In the genomic region with DNA sequence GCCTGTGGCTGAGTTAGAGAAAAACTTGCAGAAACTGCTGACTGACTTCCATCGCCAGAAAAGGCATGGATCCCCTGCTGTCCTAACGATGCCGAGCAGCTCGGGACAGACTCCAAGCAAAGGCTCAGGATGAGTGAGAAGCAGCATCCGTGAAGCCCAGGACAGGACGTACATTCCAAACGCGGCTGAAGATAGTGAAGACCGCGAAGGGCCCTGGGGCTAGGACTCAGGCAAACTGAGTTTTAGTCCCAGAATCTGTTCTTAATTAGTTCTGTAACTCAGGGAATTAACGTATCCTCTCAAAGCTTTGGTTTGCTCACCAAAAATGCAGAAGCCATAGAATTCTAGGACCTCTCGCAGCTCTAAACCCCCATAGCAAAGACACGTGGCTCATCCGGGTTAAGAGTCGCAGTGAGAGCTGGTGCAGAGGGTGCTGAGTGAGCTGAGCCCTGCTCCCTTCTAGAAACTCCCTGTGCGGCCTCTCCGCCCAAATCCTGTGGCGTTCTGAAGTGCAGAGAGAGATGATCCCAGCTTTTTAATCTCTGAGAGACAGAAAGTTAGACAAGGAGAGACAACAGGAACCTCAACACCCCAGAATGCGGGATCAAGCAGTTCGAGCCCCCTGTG, we compare ENCODE assay signal across 16 cellular contexts.
A peak's percentile ranks its signal among the peaks of the same experiment; 100 is the strongest.
DNase-seq lines count a peak whose midpoint lies in the region; ATAC-seq and TF ChIP-seq lines count a peak whose summit lies in the region.
"Had no signal": no experiment of that assay in that cellular context is flagged by ENCODE, and none has a peak within 500 bp of the region (broad histone marks: within the 10 kb centered on the region; RNA-seq: fewer than 3 reads in every experiment).

No MANE protein-coding gene starts in this region.

- H3K27ac Mint-ChIP-seq in glutamatergic neuron (ENCODE audit: unreplicated experiment) = no peak overlapping the region
- H3K27ac Mint-ChIP-seq: activated CD4-positive, alpha-beta memory T cell treated with anti-CD3 and anti-CD28 coated beads for 36 hours; activated T-helper 2 cell treated with anti-CD3 and anti-CD28 coated beads, Interferon-gamma antibody, Interleukin-2, Interleukin-4, amounts not matched to agents 10 μg/mL and 5 μg/mL and 100 μg/mL, durations not matched to agents 14 hours and 24 hours and 36 hours had no signal

- H3K4me1 Mint-ChIP-seq in glutamatergic neuron (ENCODE audit: low read depth, unreplicated experiment) = no peaks in the 10 kb centered on the region

- H3K4me1 ChIP-seq in esophagus muscularis mucosa = peaks cover 0 to 15% (median 11%) of the 10 kb centered on the region in 4 donors
- H3K4me1 ChIP-seq in ascending aorta = no peaks in the 10 kb centered on the region
- H3K4me1 ChIP-seq: HAP-1, SJSA1 had no signal

- no peak for TF ChIP-seq POLR2A in esophagus muscularis mucosa (IDR thresholded peaks at IDR 0.05; ENCODE audit: low read depth)

- H3K4me3 ChIP-seq in AG09309 (ENCODE audit: control insufficient read depth, low read depth, low read length) (no peak overlapping the region), esophagus muscularis mucosa (no peak overlapping the region), ascending aorta (no peak overlapping the region)
- H3K4me3 ChIP-seq: HAP-1, SJSA1 had no signal

- intact Hi-C loops in esophagus muscularis mucosa (cut with DNase I) (no loop called here), ascending aorta (cut with DNase I) (no loop called here)

- peaks cover 2% of the 10 kb centered on the region for H3K9me3 Mint-ChIP-seq in glutamatergic neuron (ENCODE audit: unreplicated experiment)

- no peak for ATAC-seq in GM21737 (IDR thresholded peaks at IDR 0.05; ENCODE audit: unreplicated experiment)

- H3K27ac ChIP-seq in esophagus muscularis mucosa (replicated peaks in 1 of 4) (no peak overlapping the region), ascending aorta (no peak overlapping the region)
- H3K27ac ChIP-seq: SJSA1 had no signal

- peaks cover 3% of the 10 kb centered on the region for H3K27me3 Mint-ChIP-seq in glutamatergic neuron (ENCODE audit: unreplicated experiment)

- peaks cover 6% of the 10 kb centered on the region for H3K36me3 Mint-ChIP-seq in glutamatergic neuron (ENCODE audit: unreplicated experiment)
- H3K36me3 Mint-ChIP-seq: activated CD4-positive, alpha-beta memory T cell treated with anti-CD3 and anti-CD28 coated beads for 36 hours had no signal

- H3K4me3 Mint-ChIP-seq in glutamatergic neuron (ENCODE audit: unreplicated experiment) = no peak overlapping the region
- H3K4me3 Mint-ChIP-seq: activated CD4-positive, alpha-beta memory T cell treated with anti-CD3 and anti-CD28 coated beads for 36 hours had no signal

- H3K36me3 ChIP-seq in esophagus muscularis mucosa (no peaks in the 10 kb centered on the region), ascending aorta (no peaks in the 10 kb centered on the region)
- H3K36me3 ChIP-seq: HAP-1, SJSA1 had no signal

- no peak for TF ChIP-seq EP300 in esophagus muscularis mucosa (IDR thresholded peaks at IDR 0.05)

- H3K27me3 ChIP-seq in esophagus muscularis mucosa = no peaks in the 10 kb centered on the region
- H3K27me3 ChIP-seq in ascending aorta = no peaks in the 10 kb centered on the region
- H3K27me3 ChIP-seq: SJSA1 had no signal

- TF ChIP-seq CTCF in AG09309 (IDR thresholded peaks at IDR 0.05; ENCODE audit: control insufficient read depth, insufficient read depth, low read depth, low read length, missing control alignments) (no peak), esophagus muscularis mucosa (IDR thresholded peaks at IDR 0.05) (no peak), glutamatergic neuron (IDR thresholded peaks at IDR 0.05; ENCODE audit: partially characterized antibody, unreplicated experiment) (no peak), ascending aorta (IDR thresholded peaks at IDR 0.05) (no peak)

- H3K9me3 ChIP-seq in esophagus muscularis mucosa (no peaks in the 10 kb centered on the region), ascending aorta (no peaks in the 10 kb centered on the region)
- H3K9me3 ChIP-seq: HAP-1, SJSA1 had no signal

- DNase-seq in AG09309 (ENCODE audit: low read depth) (peak; percentile 72), M059J (ENCODE audit: low read depth) (peak; percentile 33), esophagus muscularis mucosa (ENCODE audit: extremely low spot score) (peak; percentile 83), non-pigmented ciliary epithelial cell (ENCODE audit: low read depth) (peak; percentile 17), glutamatergic neuron (no peak), ascending aorta (ENCODE audit: low spot score in 2 of 2) (no peak), GM19240 (ENCODE audit: insufficient read length, low spot score) (no peak)
- DNase-seq: activated CD4-positive, alpha-beta memory T cell treated with anti-CD3 and anti-CD28 coated beads for 36 hours; AML-193; KBM-7; NCI-H1436 treated with DMSO at 0.1 percent for 48 hours; NCI-H345 had no signal

- WGBS in esophagus muscularis mucosa = 66% methylated on average over 20 of the region's 20 CpGs

Comparison
In these comparisons a context has a peak if more than half of its experiments do, and no peak if none do; other contexts are left out.
1. DNase-seq: peak in AG09309 (single experiment), M059J (single experiment), esophagus muscularis mucosa (single experiment) and non-pigmented ciliary epithelial cell (single experiment); none in glutamatergic neuron (single experiment), ascending aorta (0 of 2) and GM19240 (single experiment).